6 cellular contexts compared by ENCODE assay signal in the genomic region with DNA sequence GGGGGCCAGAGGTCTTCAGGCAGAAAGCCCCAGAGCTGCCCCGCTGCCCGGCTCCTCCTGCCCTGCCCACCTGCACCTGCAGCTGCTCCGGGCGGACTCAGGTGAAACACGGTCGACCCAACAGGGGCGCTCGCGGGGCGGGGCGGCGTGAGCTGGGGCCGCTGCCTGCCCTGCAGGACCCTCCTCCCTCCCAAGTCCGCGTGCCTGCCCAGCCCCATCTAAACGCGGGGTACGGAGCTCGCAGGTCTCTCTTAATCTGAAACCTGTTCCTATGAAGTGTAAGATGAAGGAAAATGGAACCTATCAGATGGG. TPM values are rescaled to one million over a fixed set of nuclear protein-coding genes. Genes with fewer than 3 reads are reported as not detected.
A peak's percentile ranks its signal among the peaks of the same experiment; 100 is the strongest.
DNase-seq lines count a peak whose midpoint lies in the region; ATAC-seq and TF ChIP-seq lines count a peak whose summit lies in the region.

No MANE protein-coding gene starts in this region.

- POLR2A ChIA-PET in activated naive CD8-positive, alpha-beta T cell treated with anti-CD3 and anti-CD28 coated beads, Interleukin-2, amount 10 ng/mL, durations not matched to agents 7 days and 5 days (lab: Charles Lee), result interaction anchor here (0.7 to 1.8 kb wide), 4 partner anchors 20 to 41 kb away, joined by 3 to 9 read pairs (median 4); partner anchors contain the start of gene UQCC4

- no peaks in the 10 kb centered on the region for H3K27me3 Mint-ChIP-seq in activated naive CD8-positive, alpha-beta T cell treated with anti-CD3 and anti-CD28 coated beads, Interleukin-2, amount 10 ng/mL, durations not matched to agents 7 days and 5 days
- H3K27me3 Mint-ChIP-seq in progenitor cell of endocrine pancreas, result peaks cover 7% of the 10 kb centered on the region

- no peak for DNase-seq in activated naive CD8-positive, alpha-beta T cell treated with anti-CD3 and anti-CD28 coated beads, Interleukin-2, amount 10 ng/mL, durations not matched to agents 7 days and 5 days
- no peak for DNase-seq in progenitor cell of endocrine pancreas (ENCODE audit: low spot score, unreplicated experiment)
- no peak for DNase-seq in globus pallidus (ENCODE audit: low spot score)

- H3K36me3 Mint-ChIP-seq in activated naive CD8-positive, alpha-beta T cell treated with anti-CD3 and anti-CD28 coated beads, Interleukin-2, amount 10 ng/mL, durations not matched to agents 7 days and 5 days, result peaks cover 4% of the 10 kb centered on the region
- H3K36me3 Mint-ChIP-seq in progenitor cell of endocrine pancreas (ENCODE audit: insufficient read depth), result peaks cover 3% of the 10 kb centered on the region

- ATAC-seq in HG02885 (IDR thresholded peaks at IDR 0.05; ENCODE audit: poor library complexity, unreplicated experiment) (peak; percentile 30), HG03039 (IDR thresholded peaks at IDR 0.05; ENCODE audit: unreplicated experiment) (no peak), HG03378 (IDR thresholded peaks at IDR 0.05; ENCODE audit: unreplicated experiment) (no peak)
- ATAC-seq in activated naive CD8-positive, alpha-beta T cell treated with anti-CD3 and anti-CD28 coated beads, Interleukin-2, amount 10 ng/mL, durations not matched to agents 7 days and 5 days (ENCODE audit: low read depth), result no peak

- H3K4me1 Mint-ChIP-seq in activated naive CD8-positive, alpha-beta T cell treated with anti-CD3 and anti-CD28 coated beads, Interleukin-2, amount 10 ng/mL, durations not matched to agents 7 days and 5 days, result peaks cover 13% of the 10 kb centered on the region
- peaks cover 8% of the 10 kb centered on the region for H3K4me1 Mint-ChIP-seq in progenitor cell of endocrine pancreas (ENCODE audit: low read depth)

- H3K27ac Mint-ChIP-seq in activated naive CD8-positive, alpha-beta T cell treated with anti-CD3 and anti-CD28 coated beads, Interleukin-2, amount 10 ng/mL, durations not matched to agents 7 days and 5 days, result peak overlapping the region; percentile 45
- H3K27ac Mint-ChIP-seq in progenitor cell of endocrine pancreas, result peak overlapping the region; percentile 93

- H3K4me3 Mint-ChIP-seq in activated naive CD8-positive, alpha-beta T cell treated with anti-CD3 and anti-CD28 coated beads, Interleukin-2, amount 10 ng/mL, durations not matched to agents 7 days and 5 days, result peak overlapping the region; percentile 75
- H3K4me3 Mint-ChIP-seq in progenitor cell of endocrine pancreas (ENCODE audit: low read depth), result peak overlapping the region; percentile 81

- TF ChIP-seq CTCF in progenitor cell of endocrine pancreas (IDR thresholded peaks at IDR 0.05; ENCODE audit: unreplicated experiment), result peak; percentile 37

- no peaks in the 10 kb centered on the region for H3K9me3 Mint-ChIP-seq in activated naive CD8-positive, alpha-beta T cell treated with anti-CD3 and anti-CD28 coated beads, Interleukin-2, amount 10 ng/mL, durations not matched to agents 7 days and 5 days
- no peaks in the 10 kb centered on the region for H3K9me3 Mint-ChIP-seq in progenitor cell of endocrine pancreas (ENCODE audit: low read depth)

RNA-seq across cellular contexts. Expression of gene GNPTG, which starts 28.1 kb away (rescaled TPM):
- 10 to 100 TPM; 43.2 to 46.5 TPM for total RNA-seq in activated naive CD8-positive, alpha-beta T cell treated with anti-CD3 and anti-CD28 coated beads, Interleukin-2, amount 10 ng/mL, durations not matched to agents 7 days and 5 days
- total RNA-seq in progenitor cell of endocrine pancreas, result 49.7 and 51.7 TPM in 2 replicates

RNA-seq across cellular contexts. Expression of gene TSR3, which starts 28.1 kb away (rescaled TPM):
- 10 to 100 TPM; 43.8 to 44.2 TPM for total RNA-seq in activated naive CD8-positive, alpha-beta T cell treated with anti-CD3 and anti-CD28 coated beads, Interleukin-2, amount 10 ng/mL, durations not matched to agents 7 days and 5 days
- total RNA-seq in progenitor cell of endocrine pancreas, result 52.6 and 56.8 TPM in 2 replicates

RNA-seq across cellular contexts. Expression of gene UNKL, which starts 34.7 kb away (rescaled TPM):
- total RNA-seq in activated naive CD8-positive, alpha-beta T cell treated with anti-CD3 and anti-CD28 coated beads, Interleukin-2, amount 10 ng/mL, durations not matched to agents 7 days and 5 days, result 10 to 100 TPM; 60.4 to 68.7 TPM
- 31.5 and 33.1 TPM in 2 replicates for total RNA-seq in progenitor cell of endocrine pancreas

RNA-seq across cellular contexts. Expression of gene UQCC4, which starts 40.7 kb away (rescaled TPM):
- total RNA-seq in activated naive CD8-positive, alpha-beta T cell treated with anti-CD3 and anti-CD28 coated beads, Interleukin-2, amount 10 ng/mL, durations not matched to agents 7 days and 5 days, result 10 to 100 TPM; 14.0 to 15.0 TPM
- total RNA-seq in progenitor cell of endocrine pancreas, result 10.8 and 11.3 TPM in 2 replicates

RNA-seq across cellular contexts. Expression of gene BAIAP3, which starts 46.4 kb away (rescaled TPM):
- 10 to 100 TPM; 27.4 to 31.2 TPM for total RNA-seq in activated naive CD8-positive, alpha-beta T cell treated with anti-CD3 and anti-CD28 coated beads, Interleukin-2, amount 10 ng/mL, durations not matched to agents 7 days and 5 days
- 17.5 and 18.2 TPM in 2 replicates for total RNA-seq in progenitor cell of endocrine pancreas
